Comparison of ENCODE assay signal across 8 cellular contexts in genomic region chr3:45224824-45225464, GRCh38. TPM values are rescaled to one million over a fixed set of nuclear protein-coding genes. Genes with fewer than 3 reads are reported as not detected.
DNase-seq lines count a peak whose midpoint lies in the region; ATAC-seq and TF ChIP-seq lines count a peak whose summit lies in the region.

No MANE protein-coding gene starts in this region.

- H3K36me3 ChIP-seq in adipocyte (ENCODE audit: control insufficient read depth, insufficient read depth, low read length, severe bottlenecking) = no peaks in the 10 kb centered on the region

- H3K4me1 ChIP-seq in adipocyte (ENCODE audit: control insufficient read depth, insufficient read depth, low read length) = peaks cover 15% of the 10 kb centered on the region

- POLR2A ChIA-PET in AG04449 (lab: Yijun Ruan, JAX) = interaction anchor here (1.0 to 1.5 kb wide), 2 partner anchors 163 to 259 kb away, joined by 3 to 6 read pairs; partner anchors contain the start of gene LARS2

- intact Hi-C loops in cardiac septum (cut with DNase I) = loop anchor here (5.0 to 10.0 kb wide), 2 partner anchors 272 to 440 kb away; no protein-coding TSS in a partner anchor

- H3K27me3 ChIP-seq in adipocyte (replicated peaks; ENCODE audit: control insufficient read depth, insufficient read depth, low read length) = no peaks in the 10 kb centered on the region

- CTCF ChIA-PET in AG04449 (lab: Yijun Ruan, JAX) = interaction anchor here (0.6 to 9.1 kb wide), 19 partner anchors 10 to 435 kb away, joined by 3 to 239 read pairs (median 7); no protein-coding TSS in a partner anchor

- H3K4me3 ChIP-seq in AG04449 (ENCODE audit: low read depth, low read length) = peak overlapping the region; percentile 75
- peak overlapping the region; percentile 84 for H3K4me3 ChIP-seq in adipocyte (ENCODE audit: low read length)

- ATAC-seq in HG03025 (IDR thresholded peaks at IDR 0.05; ENCODE audit: low FRiP score, unreplicated experiment) = peak; percentile 25
- peak; percentile 71 for ATAC-seq in omental fat pad (ENCODE audit: low FRiP score)
- no peak for ATAC-seq in HG02970 (IDR thresholded peaks at IDR 0.05; ENCODE audit: low FRiP score, unreplicated experiment)

- H3K9ac ChIP-seq in adipocyte (ENCODE audit: low read length) = peak overlapping the region; percentile 74

- DNase-seq in AG04449 (ENCODE audit: low read depth, low spot score) = no peak
- peak; percentile 40 for DNase-seq in NOMO-1 treated with DMSO at 0.1 percent for 48 hours (lab: John Stamatoyannopoulos, UW; ENCODE audit: unreplicated experiment)
- DNase-seq in adipocyte (ENCODE audit: low read depth) = peak; percentile 85
- DNase-seq in cardiac septum (ENCODE audit: low spot score) = peak; percentile 86
- no peak for DNase-seq in omental fat pad (ENCODE audit: low spot score)

- H3K9me3 ChIP-seq in adipocyte (ENCODE audit: control insufficient read depth, low read length) = no peaks in the 10 kb centered on the region

- TF ChIP-seq CTCF in AG04449 (IDR thresholded peaks at IDR 0.05; ENCODE audit: insufficient read depth, low read length, missing control alignments) = peak; percentile 86
- TF ChIP-seq CTCF in GM12872 (IDR thresholded peaks at IDR 0.05; ENCODE audit: insufficient read depth, low read depth, low read length) = peak; percentile 51
- no peak for TF ChIP-seq CTCF in omental fat pad (IDR thresholded peaks at IDR 0.05)

RNA-seq across cellular contexts. Expression of gene TMEM158, which starts 1.1 kb away (rescaled TPM):
- total RNA-seq in cardiac septum (0.38 TPM), omental fat pad (10 to 100 TPM in 1 of 4 donors, 1 to 10 TPM in 1, under 1 TPM in 1, not detected in 1; 0.44 to 15.0 (median 3.9) TPM)

Comparison
In these comparisons a context has a peak if more than half of its experiments do, and no peak if none do; other contexts are left out.
1. DNase-seq: peak in NOMO-1 treated with DMSO at 0.1 percent for 48 hours (single experiment), adipocyte (single experiment) and cardiac septum (single experiment); none in AG04449 (single experiment) and omental fat pad (single experiment).
2. CTCF ChIP-seq: peak in AG04449 (single experiment) and GM12872 (single experiment); none in omental fat pad (0 of 3).